Comparison of ENCODE assay signal across 8 cellular contexts in the genomic region with DNA sequence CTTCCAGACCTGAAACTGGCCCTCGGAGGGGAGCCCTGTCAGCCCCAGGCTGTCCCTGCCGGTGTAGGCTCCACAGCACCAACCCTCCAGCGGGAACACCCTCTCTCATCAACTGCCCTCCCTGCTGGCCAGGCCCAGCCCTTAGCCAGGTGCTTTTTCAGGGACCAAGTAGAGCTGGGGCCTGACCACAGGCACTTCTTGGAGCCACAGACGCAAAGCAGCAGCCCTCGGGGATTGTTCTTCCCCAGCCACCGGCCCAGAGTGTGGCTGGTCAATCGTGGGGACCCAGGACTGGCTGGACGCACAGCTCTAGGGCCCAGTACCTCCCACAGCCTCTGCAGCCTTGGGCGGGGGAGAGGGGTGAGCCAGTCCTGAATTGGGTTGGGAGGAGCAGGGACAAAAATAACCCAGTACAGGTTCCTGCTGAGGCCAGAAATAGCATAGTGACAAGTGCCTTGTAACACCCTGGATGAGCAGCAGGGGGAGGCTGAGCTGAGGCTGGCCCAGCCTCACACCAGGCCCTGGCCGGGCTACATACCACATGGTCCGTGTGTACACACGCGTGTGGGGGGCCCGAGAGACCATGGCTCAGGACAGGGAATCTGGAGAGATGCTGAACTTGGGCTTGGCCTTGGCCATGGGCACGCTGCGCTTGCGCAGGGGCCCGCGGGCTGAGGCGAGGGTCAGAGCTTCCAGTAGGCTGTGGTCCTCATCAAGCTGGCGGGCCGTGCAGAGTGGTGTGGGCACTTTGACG. TPM values are rescaled to one million over a fixed set of nuclear protein-coding genes. Genes with fewer than 3 reads are reported as not detected.
DNase-seq lines count a peak whose midpoint lies in the region; ATAC-seq and TF ChIP-seq lines count a peak whose summit lies in the region.

No MANE protein-coding gene starts in this region.

- peak overlapping the region; percentile 74 for H3K27ac ChIP-seq in DND-41 (ENCODE audit: low read length)
- H3K27ac ChIP-seq in IMR-90 (ENCODE audit: insufficient read depth, low read length), result no peak overlapping the region
- no peak overlapping the region for H3K27ac ChIP-seq in mammary epithelial cell (ENCODE audit: insufficient read depth, low read depth, low read length)
- peak overlapping the region; percentile 16 for H3K27ac ChIP-seq in layer of hippocampus (ENCODE audit: low read depth, low read length)

- H3K18ac ChIP-seq in IMR-90 (ENCODE audit: low read depth, low read length), result no peak overlapping the region

- peaks cover 14% of the 10 kb centered on the region for H3K9me1 ChIP-seq in IMR-90 (ENCODE audit: insufficient read depth, low read length)

- peak overlapping the region; percentile 57 for H2AK9ac ChIP-seq in IMR-90 (replicated peaks; ENCODE audit: low read depth, low read length, poor library complexity)

- H3K36me3 ChIP-seq in DND-41 (ENCODE audit: insufficient read depth, low read length), result peaks cover 60% of the 10 kb centered on the region
- H3K36me3 ChIP-seq in IMR-90 (ENCODE audit: control insufficient read depth, insufficient read depth, low read length), result no peaks in the 10 kb centered on the region
- no peaks in the 10 kb centered on the region for H3K36me3 ChIP-seq in mammary epithelial cell (ENCODE audit: insufficient read depth, low read length)

- H2BK20ac ChIP-seq in IMR-90 (ENCODE audit: low read depth, low read length), result no peak overlapping the region

- H4K5ac ChIP-seq in IMR-90 (ENCODE audit: low read depth, low read length), result no peak overlapping the region

- H3K23ac ChIP-seq in IMR-90 (ENCODE audit: low read depth, low read length), result no peak overlapping the region

- H4K91ac ChIP-seq in IMR-90 (ENCODE audit: insufficient read depth, low read depth, low read length), result no peak overlapping the region

- DNase-seq in DND-41 (peak; percentile 81), GM20000 (ENCODE audit: low spot score) (peak; percentile 70), IMR-90 (peak; percentile 34), SKM-1 (lab: John Stamatoyannopoulos, UW; ENCODE audit: unreplicated experiment) (peak; percentile 52), mammary epithelial cell (no peak)
- DNase-seq in stimulated activated CD8-positive, alpha-beta memory T cell treated with anti-CD3 and anti-CD28 coated beads, Interleukin-4, amount 100 ng/mL, for 48 hours, result peak; percentile 62

- 59% methylated on average over 8 of the region's 23 CpGs; no CpG with 5 or more reads in 1 of the 2 experiments for WGBS in IMR-90 (ENCODE audit: extremely low coverage in 2 of 2, insufficient read length in 1 of 2), 2 experiments
- 59% methylated on average over 20 of the region's 23 CpGs for WGBS in mammary epithelial cell (ENCODE audit: low coverage, missing lambda C conversion rate)

- no TSS peak for BruUV-seq in IMR-90 (replicated peaks; lab: Mats Ljungman, UMichigan)
- no TSS peak for BruUV-seq in mammary epithelial cell (replicated peaks; lab: Mats Ljungman, UMichigan)

- in situ Hi-C loops in IMR-90 (cut with MboI; ENCODE audit: low sequenced_read_pairs) (no loop called here), mammary epithelial cell (cut with MboI; ENCODE audit: low sequenced_read_pairs in 2 of 2) (loop anchor here in 1 of 2 donors (10.0 kb wide), 1 partner anchor 118 kb away; no protein-coding TSS in a partner anchor)

- H3K27me3 ChIP-seq in DND-41 (ENCODE audit: insufficient read depth, low read length, poor library complexity) (no peaks in the 10 kb centered on the region), IMR-90 (ENCODE audit: control insufficient read depth, insufficient read depth, low read length) (peaks cover 20% of the 10 kb centered on the region; the same call in 1 of the 2 replicates), mammary epithelial cell (ENCODE audit: insufficient read depth, low read length) (no peaks in the 10 kb centered on the region), layer of hippocampus (ENCODE audit: control insufficient read depth, insufficient read depth, low read length) (no peaks in the 10 kb centered on the region)

- no peak overlapping the region for H3K14ac ChIP-seq in IMR-90 (replicated peaks; ENCODE audit: low read depth, low read length)

- no peak overlapping the region for H2AK5ac ChIP-seq in IMR-90 (ENCODE audit: low read depth, low read length)

- H2BK120ac ChIP-seq in IMR-90 (ENCODE audit: low read depth, low read length), result no peak overlapping the region

- no peak overlapping the region for H2BK15ac ChIP-seq in IMR-90 (ENCODE audit: low read depth, low read length)

- H3K9me3 ChIP-seq in DND-41 (ENCODE audit: insufficient read depth, low read length, severe bottlenecking) (no peaks in the 10 kb centered on the region), IMR-90 (ENCODE audit: control insufficient read depth, insufficient read depth, low read length) (no peaks in the 10 kb centered on the region), mammary epithelial cell (replicated peaks; ENCODE audit: insufficient read depth, low read length) (no peaks in the 10 kb centered on the region)

- H3K4me2 ChIP-seq in DND-41 (ENCODE audit: insufficient read depth, low read length) (peak overlapping the region; percentile 83), IMR-90 (ENCODE audit: low read depth, low read length) (no peak overlapping the region), mammary epithelial cell (ENCODE audit: insufficient read depth, low read depth, low read length) (no peak overlapping the region)

- no peaks in the 10 kb centered on the region for H3K79me1 ChIP-seq in IMR-90 (ENCODE audit: low read depth in 1 of 2, low read length in 2 of 2)

- POLR2A ChIA-PET in IMR-90 (lab: Charles Lee; ENCODE audit: unreplicated experiment), result no interaction called here

- H3K79me2 ChIP-seq in DND-41 (ENCODE audit: insufficient read depth, low read length) (peaks cover 55% of the 10 kb centered on the region), mammary epithelial cell (ENCODE audit: insufficient read depth, low read length) (no peaks in the 10 kb centered on the region)

- CTCF ChIA-PET in IMR-90 (lab: Yijun Ruan, JAX) (interaction anchor here (0.5 to 1.2 kb wide), 5 partner anchors 26 to 179 kb away, joined by 3 read pairs; a partner anchor contains a TSS), mammary epithelial cell (lab: Charles Lee; ENCODE audit: low non-redundant PET) (interaction anchor here (0.9 kb wide), 1 partner anchor 142 kb away, joined by 3 read pairs; no protein-coding TSS in a partner anchor)

- dilution Hi-C loops in IMR-90 (cut with HindIII; ENCODE audit: low sequenced_read_pairs, unreplicated experiment) (no loop called here), mammary epithelial cell (cut with HindIII; ENCODE audit: low sequenced_read_pairs) (no loop called here)

- intact Hi-C loops in IMR-90 (cut with micrococcal nuclease), result no loop called here
- intact Hi-C loops in mammary epithelial cell (cut with micrococcal nuclease), result loop anchor here (1.0 to 10.0 kb wide), 4 partner anchors 118 to 588 kb away; a partner anchor contains a TSS

- H4K20me1 ChIP-seq in DND-41 (ENCODE audit: insufficient read depth, low read length), result peaks cover 38% of the 10 kb centered on the region
- H4K20me1 ChIP-seq in IMR-90 (ENCODE audit: insufficient read depth, low read length), result no peaks in the 10 kb centered on the region
- no peaks in the 10 kb centered on the region for H4K20me1 ChIP-seq in mammary epithelial cell (ENCODE audit: insufficient read depth, low read length)

- H3K4me1 ChIP-seq in DND-41 (ENCODE audit: insufficient read depth, low read length) (peaks cover 72% of the 10 kb centered on the region), IMR-90 (ENCODE audit: control insufficient read depth, insufficient read depth, low read length) (peaks cover 4% of the 10 kb centered on the region), mammary epithelial cell (ENCODE audit: insufficient read depth, low read length) (no peaks in the 10 kb centered on the region)

- H3K9ac ChIP-seq in DND-41 (ENCODE audit: low read depth, low read length) (peak overlapping the region; percentile 77), IMR-90 (ENCODE audit: low read depth, low read length) (no peak overlapping the region), mammary epithelial cell (ENCODE audit: insufficient read depth, low read length) (no peak overlapping the region)

- TF ChIP-seq CTCF in DND-41 (IDR thresholded peaks at IDR 0.05; ENCODE audit: borderline replicate concordance, extremely low read depth, low read length, poor library complexity, severe bottlenecking) (peak; percentile 83), GM20000 (IDR thresholded peaks at IDR 0.05; ENCODE audit: extremely low read depth, missing control alignments) (peak; percentile 47), IMR-90 (conservative IDR thresholded peaks at IDR 0.05; ENCODE audit: low read depth, low read length) (peak; percentile 59), mammary epithelial cell (conservative IDR thresholded peaks at IDR 0.05 in 1 of 2, IDR thresholded peaks at IDR 0.05 in 1 of 2; ENCODE audit: extremely low read depth in 1 of 2, insufficient read depth in 1 of 2, low read depth in 1 of 2, low read length in 2 of 2) (peak; percentile 61 to 75)

- H3K4me3 ChIP-seq in DND-41 (ENCODE audit: low read depth in 1 of 2, low read length in 2 of 2) (peak overlapping the region; percentile 21 to 67; a peak in 3 of 4 replicates), IMR-90 (ENCODE audit: insufficient read depth, low read depth, low read length) (no peak overlapping the region), mammary epithelial cell (replicated peaks in 1 of 3; ENCODE audit: insufficient read depth in 1 of 3, low read depth in 2 of 3, low read length in 3 of 3) (no peak overlapping the region)

- H4K8ac ChIP-seq in IMR-90 (ENCODE audit: low read depth in 2 of 2, low read length in 2 of 2), result no peak overlapping the region

- TF ChIP-seq POLR2A in IMR-90 (IDR thresholded peaks at IDR 0.05; ENCODE audit: low read depth, low read length), result no peak

- no peak overlapping the region for H3K4ac ChIP-seq in IMR-90 (ENCODE audit: low read depth, low read length)

- ATAC-seq in DND-41 (ENCODE audit: insufficient read depth, low read depth) (peak; percentile 71), IMR-90 (ENCODE audit: low read depth) (peak; percentile 46), HG03457 (IDR thresholded peaks at IDR 0.05; ENCODE audit: unreplicated experiment) (no peak)

- no peak overlapping the region for H2BK5ac ChIP-seq in IMR-90 (ENCODE audit: low read depth, low read length, poor library complexity, severe bottlenecking)

- H2AFZ ChIP-seq in DND-41 (ENCODE audit: low read depth, low read length) (no peak overlapping the region), IMR-90 (replicated peaks; ENCODE audit: low read length, poor library complexity) (peak overlapping the region; percentile 64), mammary epithelial cell (ENCODE audit: low read depth, low read length) (no peak overlapping the region)

- peak; percentile 49 for TF ChIP-seq RAD21 in IMR-90 (IDR thresholded peaks at IDR 0.05; ENCODE audit: low read length)

- no peak overlapping the region for H3K56ac ChIP-seq in IMR-90 (ENCODE audit: extremely low read depth, insufficient read depth, low read length)

RNA-seq across cellular contexts. Expression of a gene that starts 2.0 kb away (rescaled TPM):
- not detected in 2 replicates for total RNA-seq in IMR-90 (2012; rRNA removed)
- not detected in 2 replicates for polyA plus RNA-seq in IMR-90 (2012; rRNA removed)
- not detected in 2 replicates for polyA plus RNA-seq in IMR-90 (2012; cell fraction: cytosol; rRNA removed)
- polyA plus RNA-seq in IMR-90 (2012; cell fraction: nucleus; rRNA removed; ENCODE audit: low replicate concordance), result not detected in 2 replicates
- total RNA-seq in mammary epithelial cell, result not detected
- 0.06 TPM for polyA plus RNA-seq in mammary epithelial cell
- not detected for polyA minus RNA-seq in mammary epithelial cell

RNA-seq across cellular contexts. Expression of a gene that starts 34.9 kb away (rescaled TPM):
- total RNA-seq in IMR-90 (2012; rRNA removed) (3.9 and 4.1 TPM in 2 replicates), mammary epithelial cell (10 to 100 TPM in 1 of 2 donors, 1 to 10 TPM in 1; 8.7 to 10.1 TPM)
- polyA plus RNA-seq in IMR-90 (2012; rRNA removed) (1.5 and 1.7 TPM in 2 replicates), mammary epithelial cell (2.3 TPM)
- polyA plus RNA-seq in IMR-90 (2012; cell fraction: cytosol; rRNA removed), result 0.27 and 0.52 TPM in 2 replicates
- 1.6 and 8.6 TPM in 2 replicates for polyA plus RNA-seq in IMR-90 (2012; cell fraction: nucleus; rRNA removed; ENCODE audit: low replicate concordance)
- polyA minus RNA-seq in mammary epithelial cell, result 7.5 TPM

Comparison
In these comparisons a context has a peak if more than half of its experiments do, and no peak if none do; other contexts are left out.
1. H3K27ac ChIP-seq: peak in DND-41 (single experiment) and layer of hippocampus (single experiment); none in IMR-90 (single experiment) and mammary epithelial cell (single experiment).
2. H3K4me3 ChIP-seq: peak in DND-41 (2 of 2); none in IMR-90 (single experiment) and mammary epithelial cell (0 of 3).
3. Peak in every context shown above with its lines, with median percentiles within 50 percentile points of each other: CTCF ChIP-seq.